8 cellular contexts compared by ENCODE assay signal in genomic region chr1:162497104-162497722, GRCh38. TPM values are rescaled to one million over a fixed set of nuclear protein-coding genes. Genes with fewer than 3 reads are reported as not detected.
DNase-seq lines count a peak whose midpoint lies in the region; ATAC-seq and TF ChIP-seq lines count a peak whose summit lies in the region.

No MANE protein-coding gene starts in this region.

- H3K27ac ChIP-seq in SJSA1 (peak overlapping the region; percentile 86), fibroblast of lung (ENCODE audit: insufficient read depth, low read length) (peak overlapping the region; percentile 41), prostate gland (peak overlapping the region; percentile 84 to 90)

- peaks cover 38% of the 10 kb centered on the region for H3K79me2 ChIP-seq in fibroblast of lung (ENCODE audit: control insufficient read depth, insufficient read depth, low read length)

- no peak for ATAC-seq in GM18519 (IDR thresholded peaks at IDR 0.05; ENCODE audit: low FRiP score, unreplicated experiment)

- peak overlapping the region; percentile 93 for H3K9ac ChIP-seq in fibroblast of lung (ENCODE audit: insufficient read depth, low read length)

- H3K4me3 ChIP-seq in SJSA1 (peak overlapping the region; percentile 99), fibroblast of lung (replicated peaks in 1 of 4; ENCODE audit: control extremely low read depth in 1 of 4, insufficient read depth in 1 of 4, low read depth in 3 of 4, low read length in 4 of 4) (peak overlapping the region; percentile 76 to 83 (median 80)), prostate gland (peak overlapping the region; percentile 75 to 98)

- H3K27me3 ChIP-seq in SJSA1 (replicated peaks) = peaks cover 5% of the 10 kb centered on the region; the same call in 1 of the 2 replicates
- H3K27me3 ChIP-seq in fibroblast of lung (ENCODE audit: control insufficient read depth, insufficient read depth, low read length) = no peaks in the 10 kb centered on the region
- no peaks in the 10 kb centered on the region for H3K27me3 ChIP-seq in prostate gland (replicated peaks; ENCODE audit: insufficient read depth)

- peak overlapping the region; percentile 98 for H2AFZ ChIP-seq in fibroblast of lung (ENCODE audit: low read length)

- H3K36me3 ChIP-seq in SJSA1 (peaks cover 31% of the 10 kb centered on the region), fibroblast of lung (ENCODE audit: control insufficient read depth, insufficient read depth, low read length) (peaks cover 4% of the 10 kb centered on the region), prostate gland (no peaks in the 10 kb centered on the region)

- H3K4me1 ChIP-seq in SJSA1 (replicated peaks) = peaks cover 13% of the 10 kb centered on the region; the same call in 1 of the 2 replicates
- no peaks in the 10 kb centered on the region for H3K4me1 ChIP-seq in fibroblast of lung (ENCODE audit: control insufficient read depth, extremely low read depth, insufficient read depth, low read length)
- peaks cover 5% of the 10 kb centered on the region for H3K4me1 ChIP-seq in prostate gland (replicated peaks)

- no peak for TF ChIP-seq POLR2A in prostate gland (IDR thresholded peaks at IDR 0.05)

- DNase-seq in Daoy (ENCODE audit: low read depth) = peak; percentile 3
- no peak for DNase-seq in SJSA1 (ENCODE audit: low read depth in 1 of 2, low spot score in 2 of 2)
- DNase-seq in fibroblast of lung (ENCODE audit: low read depth in 2 of 2) = no peak
- no peak for DNase-seq in prostate gland (ENCODE audit: low spot score)
- DNase-seq in HT-29 (ENCODE audit: low spot score) = no peak
- DNase-seq in COR-L47 (lab: John Stamatoyannopoulos, UW) = no peak
- DNase-seq in Ammon's horn (ENCODE audit: low spot score) = no peak

- intact Hi-C loops in prostate gland (cut with DNase I) = loop anchor here (5.0 kb wide), 2 partner anchors 65 to 440 kb away; partner anchors contain the start of gene UAP1

- TF ChIP-seq CTCF in fibroblast of lung (conservative IDR thresholded peaks at IDR 0.05 in 1 of 2, IDR thresholded peaks at IDR 0.05 in 1 of 2; ENCODE audit: low read depth in 1 of 2, low read length in 2 of 2) (no peak), prostate gland (IDR thresholded peaks at IDR 0.05) (peak in 2 of 4 experiments; percentile 13 to 21)

- no peaks in the 10 kb centered on the region for H4K20me1 ChIP-seq in fibroblast of lung (ENCODE audit: control insufficient read depth, extremely low read depth, insufficient read depth, low read length)

- H3K4me2 ChIP-seq in fibroblast of lung (ENCODE audit: extremely low read depth, insufficient read depth, low read length) = peak overlapping the region; percentile 89

- no peaks in the 10 kb centered on the region for H3K9me3 ChIP-seq in SJSA1 (replicated peaks)
- H3K9me3 ChIP-seq in fibroblast of lung (ENCODE audit: control insufficient read depth, insufficient read depth, low read depth, low read length) = no peaks in the 10 kb centered on the region
- H3K9me3 ChIP-seq in prostate gland = no peaks in the 10 kb centered on the region

- 49% methylated on average over 13 of the region's 13 CpGs for WGBS in prostate gland

RNA-seq across cellular contexts. Expression of gene UHMK1, which starts 0.4 kb away (rescaled TPM):
- 92.7 and 94.6 TPM in 2 replicates for total RNA-seq in Daoy (2014; rRNA removed; shearing (Covaris generic))
- total RNA-seq in SJSA1 (2014; rRNA removed; shearing (Covaris generic)) = 133 and 177 TPM in 2 replicates
- total RNA-seq in fibroblast of lung (66.0 and 79.1 TPM in 2 replicates), prostate gland (10 to 100 TPM; 34.7 to 47.0 TPM)
- 39.1 and 53.5 TPM in 2 replicates for polyA plus RNA-seq in fibroblast of lung
- polyA plus RNA-seq in fibroblast of lung (2012) = 26.8 and 37.2 TPM in 2 replicates
- polyA minus RNA-seq in fibroblast of lung (ENCODE audit: low replicate concordance) = 13.7 and 26.9 TPM in 2 replicates
- total RNA-seq in HT-29 (2014; rRNA removed; shearing (Covaris generic)) = 24.0 and 28.1 TPM in 2 replicates
